In genomic region chrX:150857453-150857852, GRCh38 we compare ENCODE assay signal across 18 cellular contexts. TPM values are rescaled to one million over a fixed set of nuclear protein-coding genes. Genes with fewer than 3 reads are reported as not detected.
A peak's percentile ranks its signal among the peaks of the same experiment; 100 is the strongest.
DNase-seq lines count a peak whose midpoint lies in the region; ATAC-seq, FAIRE-seq and TF ChIP-seq lines count a peak whose summit lies in the region.
"Had no signal": no experiment of that assay in that cellular context is flagged by ENCODE, and none has a peak within 500 bp of the region (broad histone marks: within the 10 kb centered on the region; RNA-seq: fewer than 3 reads in every experiment).

No MANE protein-coding gene starts in this region.

- H2AFZ ChIP-seq in mammary epithelial cell (ENCODE audit: low read depth, low read length) (no peak overlapping the region), GM12878 (ENCODE audit: control insufficient read depth, low read depth, low read length) (no peak overlapping the region), osteoblast (ENCODE audit: low read length) (no peak overlapping the region)

- FAIRE-seq in GM12878 (lab: Jason Lieb, UNC), result no peak
- FAIRE-seq: G401.6, GM12892 had no signal

- no peaks in the 10 kb centered on the region for H3K27me3 Mint-ChIP-seq in MCF 10A (ENCODE audit: insufficient read depth, unreplicated experiment)
- peaks cover 0 to 1% of the 10 kb centered on the region in 2 donors for H3K27me3 Mint-ChIP-seq in CD8-positive, alpha-beta memory T cell
- H3K27me3 Mint-ChIP-seq: CD4-positive, alpha-beta memory T cell had no signal

- H3K36me3 ChIP-seq in mammary epithelial cell (ENCODE audit: insufficient read depth, low read length) (no peaks in the 10 kb centered on the region), GM12878 (ENCODE audit: control insufficient read depth in 2 of 2, insufficient read depth in 2 of 2, low read length in 1 of 2) (no peaks in the 10 kb centered on the region), osteoblast (ENCODE audit: insufficient read depth, low read length) (no peaks in the 10 kb centered on the region)
- H3K36me3 ChIP-seq in CD8-positive, alpha-beta memory T cell (ENCODE audit: insufficient read depth, low read length), result no peaks in the 10 kb centered on the region
- H3K36me3 ChIP-seq: BE2C had no signal

- no peak for DNase-seq in MCF 10A (ENCODE audit: unreplicated experiment)
- no peak for DNase-seq in mammary epithelial cell
- DNase-seq in NCI-H2029 (lab: John Stamatoyannopoulos, UW), result peak; percentile 29
- no peak for DNase-seq in GM12878 (ENCODE audit: low read depth, low spot score)
- no peak for DNase-seq in stimulated activated CD8-positive, alpha-beta memory T cell treated with anti-CD3 and anti-CD28 coated beads, Interleukin-4, amount 100 ng/mL, for 48 hours
- DNase-seq in CD8-positive, alpha-beta memory T cell, result no peak
- no peak for DNase-seq in osteoblast (ENCODE audit: insufficient read length, low spot score, missing footprints)
- DNase-seq: BE2C; CD4-positive, alpha-beta memory T cell; COR-L47; DMS79 treated with DMSO at 0.1 percent for 48 hours; EL; HCEC 1CT; HFFc6 had no signal

- H4K20me1 ChIP-seq in mammary epithelial cell (ENCODE audit: insufficient read depth, low read length) (no peaks in the 10 kb centered on the region), GM12878 (ENCODE audit: control insufficient read depth, insufficient read depth) (no peaks in the 10 kb centered on the region), osteoblast (ENCODE audit: insufficient read depth, low read length) (peaks cover 2% of the 10 kb centered on the region)

- TF ChIP-seq CTCF in MCF 10A (IDR thresholded peaks at IDR 0.05; ENCODE audit: unreplicated experiment), result no peak
- no peak for TF ChIP-seq CTCF in mammary epithelial cell (conservative IDR thresholded peaks at IDR 0.05 in 1 of 2, IDR thresholded peaks at IDR 0.05 in 1 of 2; ENCODE audit: extremely low read depth in 1 of 2, insufficient read depth in 1 of 2, low read depth in 1 of 2, low read length in 2 of 2)
- no peak for TF ChIP-seq CTCF in GM12878 (IDR thresholded peaks at IDR 0.05 in 2 of 3, conservative IDR thresholded peaks at IDR 0.05 in 1 of 3; ENCODE audit: control insufficient read depth in 2 of 3, extremely low read depth in 1 of 3, insufficient read depth in 1 of 3, low read depth in 3 of 3, low read length in 3 of 3)
- TF ChIP-seq CTCF in osteoblast (IDR thresholded peaks at IDR 0.05; ENCODE audit: extremely low read depth, low read depth, low read length), result no peak

- no peak for TF ChIP-seq EP300 in GM12878 (IDR thresholded peaks at IDR 0.05; ENCODE audit: borderline replicate concordance in 1 of 2, control insufficient read depth in 1 of 2, low read depth in 2 of 2, low read length in 2 of 2)

- H3K27ac ChIP-seq in mammary epithelial cell (ENCODE audit: insufficient read depth, low read depth, low read length) (no peak overlapping the region), GM12878 (ENCODE audit: control insufficient read depth, insufficient read depth) (no peak overlapping the region), osteoblast (ENCODE audit: low read depth, low read length) (no peak overlapping the region)
- no peak overlapping the region for H3K27ac ChIP-seq in CD8-positive, alpha-beta memory T cell (ENCODE audit: low read depth, low read length)
- H3K27ac ChIP-seq: C4-2B had no signal

- H3K9me3 ChIP-seq in mammary epithelial cell (replicated peaks; ENCODE audit: insufficient read depth, low read length) (peaks cover 6% of the 10 kb centered on the region), GM12878 (replicated peaks; ENCODE audit: control insufficient read depth, insufficient read depth, low read length) (no peaks in the 10 kb centered on the region; the same call in 1 of the 3 replicates), osteoblast (ENCODE audit: low read depth, low read length) (no peaks in the 10 kb centered on the region)
- H3K9me3 ChIP-seq in CD8-positive, alpha-beta memory T cell (ENCODE audit: low read length), result no peaks in the 10 kb centered on the region
- H3K9me3 ChIP-seq: BE2C had no signal

- WGBS in mammary epithelial cell (ENCODE audit: low coverage, missing lambda C conversion rate), result 89% methylated on average over 3 of the region's 3 CpGs
- WGBS in GM12878 (ENCODE audit: insufficient coverage, insufficient replicate concordance, low lambda C conversion rate, missing lambda C conversion rate), result 58% methylated on average over 3 of the region's 3 CpGs

- H3K9me3 Mint-ChIP-seq in MCF 10A (ENCODE audit: unreplicated experiment), result peaks cover 13% of the 10 kb centered on the region
- peaks cover 12 to 28% (median 18%) of the 10 kb centered on the region in 5 donors for H3K9me3 Mint-ChIP-seq in CD8-positive, alpha-beta memory T cell

- RAD21 ChIA-PET in GM12878 (lab: Charles Lee; ENCODE audit: unreplicated experiment), result no interaction called here

- H3K4me3 ChIP-seq in mammary epithelial cell (replicated peaks in 1 of 3; ENCODE audit: insufficient read depth in 1 of 3, low read depth in 2 of 3, low read length in 3 of 3) (no peak overlapping the region), GM12878 (no peak overlapping the region), osteoblast (ENCODE audit: insufficient read depth, low read length) (no peak overlapping the region)
- H3K4me3 ChIP-seq in CD8-positive, alpha-beta memory T cell (ENCODE audit: low read length), result no peak overlapping the region

- H3K4me1 ChIP-seq in mammary epithelial cell (ENCODE audit: insufficient read depth, low read length) (peaks cover 16% of the 10 kb centered on the region), GM12878 (ENCODE audit: control insufficient read depth, insufficient read depth, low read length) (no peaks in the 10 kb centered on the region), osteoblast (ENCODE audit: insufficient read depth, low read length) (no peaks in the 10 kb centered on the region)
- no peaks in the 10 kb centered on the region for H3K4me1 ChIP-seq in CD8-positive, alpha-beta memory T cell (ENCODE audit: insufficient read depth, low read length)
- H3K4me1 ChIP-seq: BE2C had no signal

- H3K79me2 ChIP-seq in mammary epithelial cell (ENCODE audit: insufficient read depth, low read length) (peaks cover 53% of the 10 kb centered on the region), GM12878 (ENCODE audit: control insufficient read depth, insufficient read depth, low read length) (no peaks in the 10 kb centered on the region), osteoblast (ENCODE audit: insufficient read depth, low read length) (peaks cover 2% of the 10 kb centered on the region)

- H3K4me1 Mint-ChIP-seq in MCF 10A (ENCODE audit: insufficient read depth, unreplicated experiment), result peaks cover 17% of the 10 kb centered on the region
- H3K4me1 Mint-ChIP-seq in CD8-positive, alpha-beta memory T cell, result peaks cover 0 to 7% (median 2%) of the 10 kb centered on the region in 3 donors

- SMC1A ChIA-PET in GM12878 (lab: Charles Lee; ENCODE audit: uncharacterized antibody, unreplicated experiment), result no interaction called here

- H3K4me2 ChIP-seq in mammary epithelial cell (ENCODE audit: insufficient read depth, low read depth, low read length), result no peak overlapping the region
- H3K4me2 ChIP-seq in GM12878 (ENCODE audit: control insufficient read depth, insufficient read depth), result peak overlapping the region; percentile 42; the same call in 1 of the 2 replicates
- no peak overlapping the region for H3K4me2 ChIP-seq in osteoblast (ENCODE audit: insufficient read depth, low read length)

- intact Hi-C loops in MCF 10A (cut with micrococcal nuclease), result no loop called here
- intact Hi-C loops in mammary epithelial cell (cut with micrococcal nuclease), result no loop called here
- intact Hi-C loops in GM12878 (cut with micrococcal nuclease; ENCODE audit: unreplicated experiment), result no loop called here

- no peak overlapping the region for H3K4me3 Mint-ChIP-seq in MCF 10A (ENCODE audit: unreplicated experiment)
- no peak overlapping the region for H3K4me3 Mint-ChIP-seq in CD8-positive, alpha-beta memory T cell
- H3K4me3 Mint-ChIP-seq: CD4-positive, alpha-beta memory T cell; HFFc6; IgD-negative memory B cell had no signal

- POLR2A ChIA-PET in MCF 10A (lab: Yijun Ruan, JAX), result interaction anchor here (0.6 kb wide), 1 partner anchor 687 kb away, joined by 3 read pairs; no protein-coding TSS in a partner anchor
- POLR2A ChIA-PET in GM12878 (lab: Charles Lee), result no interaction called here
- POLR2A ChIA-PET in CD8-positive, alpha-beta memory T cell (lab: Charles Lee), result no interaction called here

- H3K27me3 ChIP-seq in mammary epithelial cell (ENCODE audit: insufficient read depth, low read length), result no peaks in the 10 kb centered on the region
- H3K27me3 ChIP-seq in GM12878 (replicated peaks in 1 of 2; ENCODE audit: control insufficient read depth in 2 of 2, insufficient read depth in 2 of 2, low read length in 1 of 2), result no peaks in the 10 kb centered on the region
- H3K27me3 ChIP-seq in CD8-positive, alpha-beta memory T cell (ENCODE audit: insufficient read depth, low read length, poor library complexity, severe bottlenecking), result no peaks in the 10 kb centered on the region
- H3K27me3 ChIP-seq in osteoblast (ENCODE audit: insufficient read depth, low read length), result no peaks in the 10 kb centered on the region
- H3K27me3 ChIP-seq: BE2C had no signal

- peak overlapping the region; percentile 80 for H3K27ac Mint-ChIP-seq in MCF 10A (ENCODE audit: low read depth, unreplicated experiment)
- no peak overlapping the region for H3K27ac Mint-ChIP-seq in CD8-positive, alpha-beta memory T cell
- H3K27ac Mint-ChIP-seq: HFFc6, IgD-negative memory B cell had no signal

- no TSS peak for BruUV-seq in MCF 10A (replicated peaks; lab: Mats Ljungman, UMichigan)
- BruUV-seq in mammary epithelial cell (replicated peaks; lab: Mats Ljungman, UMichigan), result no TSS peak
- no TSS peak for BruUV-seq in GM12878 (replicated peaks; lab: Mats Ljungman, UMichigan)

- H3K9ac ChIP-seq in mammary epithelial cell (ENCODE audit: insufficient read depth, low read length) (no peak overlapping the region), GM12878 (ENCODE audit: control insufficient read depth, insufficient read depth, low read length) (no peak overlapping the region)

- dilution Hi-C loops in mammary epithelial cell (cut with HindIII; ENCODE audit: low sequenced_read_pairs), result no loop called here

- no peak for TF ChIP-seq RAD21 in GM12878 (IDR thresholded peaks at IDR 0.05; ENCODE audit: insufficient read depth, low read depth, low read length)

- peaks cover 25% of the 10 kb centered on the region for H3K36me3 Mint-ChIP-seq in MCF 10A (ENCODE audit: insufficient read depth, unreplicated experiment)
- peaks cover 1 to 35% (median 21%) of the 10 kb centered on the region in 3 donors for H3K36me3 Mint-ChIP-seq in CD8-positive, alpha-beta memory T cell

- ATAC-seq in GM12878, result no peak

- in situ Hi-C loops in mammary epithelial cell (cut with MboI; ENCODE audit: low sequenced_read_pairs in 2 of 2) (no loop called here), GM12878 (cut with MboI) (no loop called here)

- no peak for TF ChIP-seq POLR2A in GM12878 (IDR thresholded peaks at IDR 0.05; ENCODE audit: low read depth, low read length)

- CTCF ChIA-PET in MCF 10A (lab: Yijun Ruan, JAX) (no interaction called here), mammary epithelial cell (lab: Charles Lee; ENCODE audit: low non-redundant PET) (no interaction called here), GM12878 (lab: Yijun Ruan, JAX) (no interaction called here)
- CTCF ChIA-PET in CD8-positive, alpha-beta memory T cell (lab: Charles Lee), result no interaction called here

RNA-seq across cellular contexts. Expression of gene CD99L2, which starts 41.0 kb away (rescaled TPM):
- total RNA-seq in MCF 10A (2022), result 37.6 and 42.4 TPM in 2 replicates
- total RNA-seq in mammary epithelial cell, result 10 to 100 TPM; 14.9 to 26.3 TPM
- 15.3 TPM for polyA plus RNA-seq in mammary epithelial cell
- 10.6 TPM for polyA minus RNA-seq in mammary epithelial cell
- total RNA-seq in GM12878 (2013; cell fraction: nucleolus; rRNA removed), result 16.0 and 18.1 TPM in 2 replicates
- total RNA-seq in GM12878 (2014; rRNA removed), result 14.5 and 14.6 TPM in 2 replicates
- total RNA-seq in GM12878 (2014; rRNA removed; fragmentation: Illumina TruSeq; extraction: Trizol), result 13.1 and 13.3 TPM in 2 replicates
- 19.8 and 22.9 TPM in 2 replicates for total RNA-seq in GM12878 (2021)
- polyA plus RNA-seq in GM12878 (2011; ENCODE audit: low read depth), result 7.6 TPM
- 8.4 and 12.9 TPM in 2 replicates for polyA plus RNA-seq in GM12878 (2011; rRNA removed)
- polyA plus RNA-seq in GM12878 (2011; cell fraction: cytosol; rRNA removed), result 15.5 and 15.9 TPM in 2 replicates
- 14.2 and 16.0 TPM in 2 replicates for polyA plus RNA-seq in GM12878 (2011; cell fraction: nucleus; rRNA removed)
- 11.9 and 13.7 TPM in 2 replicates for polyA plus RNA-seq in GM12878 (2012)
- polyA plus RNA-seq in GM12878 (2014; fragmentation: Illumina TruSeq; extraction: Trizol), result 10.0 and 16.9 TPM in 2 replicates
- 1 to 10 TPM; 1.1 to 2.3 TPM for polyA plus RNA-seq in GM12878 (2014; fragmentation: Nextera tagmentation; extraction: Ambion mirVana)
- 14.2 and 14.7 TPM in 2 replicates for polyA plus RNA-seq in GM12878 (2014; rRNA removed)
- polyA plus RNA-seq in GM12878 (2016; fragmentation: Nextera tagmentation; extraction: Ambion mirVana), result 10 to 100 TPM; 10.6 to 11.5 TPM
- polyA minus RNA-seq in GM12878 (2011; rRNA and poly(A)+ RNA removed), result 11.5 and 17.5 TPM in 2 replicates
- polyA minus RNA-seq in GM12878 (2011; cell fraction: cytosol; rRNA and poly(A)+ RNA removed), result 4.5 and 7.6 TPM in 2 replicates
- 3.9 and 7.3 TPM in 2 replicates for polyA minus RNA-seq in GM12878 (2011; cell fraction: nucleus; rRNA and poly(A)+ RNA removed)
- total RNA-seq in CD8-positive, alpha-beta memory T cell, result 10 to 100 TPM; 13.7 to 14.7 TPM
- 15.9 TPM for polyA plus RNA-seq in CD8-positive, alpha-beta memory T cell
- total RNA-seq in osteoblast, result 79.9 and 85.0 TPM in 2 replicates
